In the genomic region with DNA sequence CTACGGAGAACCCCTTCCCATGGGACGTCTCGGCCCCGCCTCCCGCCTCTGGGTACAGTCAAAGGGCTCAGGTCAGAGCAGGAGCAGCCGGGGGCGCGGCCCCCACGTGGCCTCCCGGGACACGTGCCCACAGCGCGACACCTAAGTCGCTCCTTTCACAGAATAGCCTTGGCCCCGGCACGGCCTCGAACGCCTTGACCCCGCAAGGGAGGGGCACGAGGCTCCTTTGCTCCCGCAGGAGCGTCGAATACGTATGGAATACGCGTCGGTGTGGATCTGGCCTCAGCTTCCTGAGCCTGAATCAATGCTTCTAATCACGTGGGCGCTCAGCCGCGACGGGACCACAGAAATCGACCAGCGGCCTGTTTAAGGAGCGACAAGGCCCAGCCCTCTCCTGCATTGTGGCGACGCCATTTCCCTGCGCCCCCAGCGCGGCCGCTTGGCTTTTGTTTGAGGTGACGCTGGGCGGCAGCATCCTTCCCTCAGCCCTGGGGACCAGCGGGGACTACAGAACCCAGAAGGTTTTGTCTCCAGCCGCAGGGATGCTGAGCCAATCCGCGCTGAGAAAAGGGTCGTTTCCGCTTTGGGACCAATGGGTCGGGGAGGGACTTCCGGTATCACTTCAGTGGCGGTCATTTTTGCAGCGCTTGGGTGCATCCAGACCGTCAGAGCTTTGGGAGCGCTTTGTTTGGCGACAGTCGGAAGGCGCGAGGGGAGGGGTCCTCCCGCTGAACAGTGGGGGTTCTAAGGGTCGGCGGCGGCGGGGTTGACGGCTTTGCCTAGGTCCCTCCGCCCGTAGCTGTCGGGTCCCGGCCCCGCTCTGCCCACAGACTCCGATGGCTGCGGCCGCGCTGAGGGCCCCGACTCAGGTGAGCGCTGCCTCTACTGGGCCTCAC, we compare ENCODE assay signal across 8 cellular contexts. TPM values are rescaled to one million over a fixed set of nuclear protein-coding genes. Genes with fewer than 3 reads are reported as not detected.
DNase-seq lines count a peak whose midpoint lies in the region; ATAC-seq and TF ChIP-seq lines count a peak whose summit lies in the region.

A gene (plus strand): TSS at position 625 of the 896 bp plus-strand sequence. CDS start 212 bp downstream, at position 837.

- TF ChIP-seq CTCF in nephron progenitor cell (IDR thresholded peaks at IDR 0.05), result no peak

- ATAC-seq in GM18511 (IDR thresholded peaks at IDR 0.05; ENCODE audit: unreplicated experiment), result peak; percentile 92
- peak; percentile 75 for ATAC-seq in HG03108 (IDR thresholded peaks at IDR 0.05; ENCODE audit: unreplicated experiment)

- peak within 1 kb of the TSS; percentile 95 for H3K4me3 Mint-ChIP-seq in nephron progenitor cell

- H3K9me3 Mint-ChIP-seq in nephron progenitor cell, result peaks cover 99% of the 10 kb centered on the region

- H3K4me1 Mint-ChIP-seq in nephron progenitor cell, result peaks cover 15% of the 10 kb centered on the region

- peaks cover 70% of the 10 kb centered on the region for H3K36me3 Mint-ChIP-seq in nephron progenitor cell (ENCODE audit: low read depth)

- peak within 1 kb of the TSS; percentile 79 for H3K27ac Mint-ChIP-seq in nephron progenitor cell

- DNase-seq in RPMI7951 (ENCODE audit: low read depth), result peak; percentile 95
- peak; percentile 80 for DNase-seq in activated gamma-delta T cell treated with anti-CD3 and anti-CD28 coated beads, Interleukin-2, amount 50 U/mL, for 16 hours (ENCODE audit: low read depth)
- peak; percentile 94 for DNase-seq in foreskin melanocyte
- peak; percentile 84 for DNase-seq in nephron progenitor cell
- peak; percentile 75 to 88 (median 84) for DNase-seq in stimulated activated naive CD4-positive, alpha-beta T cell (lab: John Stamatoyannopoulos, UW)
- no peak for DNase-seq in GF-D8 (lab: John Stamatoyannopoulos, UW)

- peaks cover 45% of the 10 kb centered on the region for H3K27me3 Mint-ChIP-seq in nephron progenitor cell (ENCODE audit: low read depth, poor library complexity)

RNA-seq across cellular contexts. Expression of the gene that starts here (rescaled TPM):
- total RNA-seq in RPMI7951 (2014; rRNA removed; shearing (Covaris generic)), result 9.9 and 11.6 TPM in 2 replicates
